In genomic region chr5:141039061-141039460, GRCh38 we compare ENCODE assay signal across 3 cellular contexts.
TF ChIP-seq lines count a peak whose summit lies in the region.

No MANE protein-coding gene starts in this region.

TF ChIP-seq in H1, 55 proteins besides CTCF, POLR2A, EP300 and RAD21 (continued from another document):
- TF ChIP-seq USF2 (IDR thresholded peaks at IDR 0.05; ENCODE audit: low read length) (no peak), ZNF274 (IDR thresholded peaks at IDR 0.05; ENCODE audit: borderline replicate concordance, extremely low read depth, low read length) (no peak), MAFK (IDR thresholded peaks at IDR 0.05; ENCODE audit: low read depth, low read length) (0 out of 2 replicates have a peak, but pooled peaks have one; percentile 5), BACH1 (IDR thresholded peaks at IDR 0.05; ENCODE audit: low read length) (peak; percentile 21; the same call in 1 of the 2 replicates)

TF ChIP-seq in neural cell, 6 proteins besides CTCF, POLR2A, EP300 and RAD21:
- no peak for TF ChIP-seq MXI1 (conservative IDR thresholded peaks at IDR 0.05; ENCODE audit: poor library complexity, severe bottlenecking)
- TF ChIP-seq REST (IDR thresholded peaks at IDR 0.05; ENCODE audit: borderline replicate concordance), result no peak
- TF ChIP-seq SMC3 (conservative IDR thresholded peaks at IDR 0.05; ENCODE audit: poor library complexity), result no peak
- no peak for TF ChIP-seq EZH2 (IDR thresholded peaks at IDR 0.05; ENCODE audit: borderline replicate concordance, insufficient read depth, low read length, poor library complexity, severe bottlenecking)
- TF ChIP-seq TAF1 (IDR thresholded peaks at IDR 0.05; ENCODE audit: low read depth), result no peak

TF ChIP-seq in SK-N-SH treated with all-trans-retinoic acid at 6 μM for 48 hours, 23 proteins besides CTCF, POLR2A, EP300 and RAD21:
- TF ChIP-seq POU6F1 (CRISPR knock-in tag; IDR thresholded peaks at IDR 0.05; ENCODE audit: borderline replicate concordance, low read depth), result no peak
